ENCODE assay signal across 1 cellular context in the genomic region with DNA sequence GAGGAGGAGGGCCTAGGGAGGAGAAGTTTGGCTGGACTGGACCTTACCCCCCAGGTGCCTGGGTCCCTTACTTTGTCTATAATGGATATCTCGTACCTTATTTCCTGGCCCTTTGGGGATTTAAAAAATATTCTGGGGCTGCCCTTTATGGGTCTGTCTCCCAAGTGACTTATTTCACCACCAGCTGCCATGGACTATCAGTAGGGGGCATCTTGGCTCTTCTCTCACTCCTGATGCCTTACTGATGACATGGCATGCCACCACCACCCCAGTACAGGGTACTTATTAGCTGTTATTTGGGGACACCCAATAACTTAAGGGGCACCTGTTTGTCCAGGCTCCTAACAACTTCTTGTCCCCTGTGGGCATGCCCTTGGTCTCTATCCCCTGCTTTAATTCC.
TF ChIP-seq lines count a peak whose summit lies in the region.

No MANE protein-coding gene starts in this region.

TF ChIP-seq in GM23338, 12 proteins besides CTCF, POLR2A, EP300 and RAD21 (continued from another document):
- no peak for TF ChIP-seq ZNF331 (CRISPR knock-in tag; IDR thresholded peaks at IDR 0.05; ENCODE audit: low read depth)
- TF ChIP-seq, protein P1, sequence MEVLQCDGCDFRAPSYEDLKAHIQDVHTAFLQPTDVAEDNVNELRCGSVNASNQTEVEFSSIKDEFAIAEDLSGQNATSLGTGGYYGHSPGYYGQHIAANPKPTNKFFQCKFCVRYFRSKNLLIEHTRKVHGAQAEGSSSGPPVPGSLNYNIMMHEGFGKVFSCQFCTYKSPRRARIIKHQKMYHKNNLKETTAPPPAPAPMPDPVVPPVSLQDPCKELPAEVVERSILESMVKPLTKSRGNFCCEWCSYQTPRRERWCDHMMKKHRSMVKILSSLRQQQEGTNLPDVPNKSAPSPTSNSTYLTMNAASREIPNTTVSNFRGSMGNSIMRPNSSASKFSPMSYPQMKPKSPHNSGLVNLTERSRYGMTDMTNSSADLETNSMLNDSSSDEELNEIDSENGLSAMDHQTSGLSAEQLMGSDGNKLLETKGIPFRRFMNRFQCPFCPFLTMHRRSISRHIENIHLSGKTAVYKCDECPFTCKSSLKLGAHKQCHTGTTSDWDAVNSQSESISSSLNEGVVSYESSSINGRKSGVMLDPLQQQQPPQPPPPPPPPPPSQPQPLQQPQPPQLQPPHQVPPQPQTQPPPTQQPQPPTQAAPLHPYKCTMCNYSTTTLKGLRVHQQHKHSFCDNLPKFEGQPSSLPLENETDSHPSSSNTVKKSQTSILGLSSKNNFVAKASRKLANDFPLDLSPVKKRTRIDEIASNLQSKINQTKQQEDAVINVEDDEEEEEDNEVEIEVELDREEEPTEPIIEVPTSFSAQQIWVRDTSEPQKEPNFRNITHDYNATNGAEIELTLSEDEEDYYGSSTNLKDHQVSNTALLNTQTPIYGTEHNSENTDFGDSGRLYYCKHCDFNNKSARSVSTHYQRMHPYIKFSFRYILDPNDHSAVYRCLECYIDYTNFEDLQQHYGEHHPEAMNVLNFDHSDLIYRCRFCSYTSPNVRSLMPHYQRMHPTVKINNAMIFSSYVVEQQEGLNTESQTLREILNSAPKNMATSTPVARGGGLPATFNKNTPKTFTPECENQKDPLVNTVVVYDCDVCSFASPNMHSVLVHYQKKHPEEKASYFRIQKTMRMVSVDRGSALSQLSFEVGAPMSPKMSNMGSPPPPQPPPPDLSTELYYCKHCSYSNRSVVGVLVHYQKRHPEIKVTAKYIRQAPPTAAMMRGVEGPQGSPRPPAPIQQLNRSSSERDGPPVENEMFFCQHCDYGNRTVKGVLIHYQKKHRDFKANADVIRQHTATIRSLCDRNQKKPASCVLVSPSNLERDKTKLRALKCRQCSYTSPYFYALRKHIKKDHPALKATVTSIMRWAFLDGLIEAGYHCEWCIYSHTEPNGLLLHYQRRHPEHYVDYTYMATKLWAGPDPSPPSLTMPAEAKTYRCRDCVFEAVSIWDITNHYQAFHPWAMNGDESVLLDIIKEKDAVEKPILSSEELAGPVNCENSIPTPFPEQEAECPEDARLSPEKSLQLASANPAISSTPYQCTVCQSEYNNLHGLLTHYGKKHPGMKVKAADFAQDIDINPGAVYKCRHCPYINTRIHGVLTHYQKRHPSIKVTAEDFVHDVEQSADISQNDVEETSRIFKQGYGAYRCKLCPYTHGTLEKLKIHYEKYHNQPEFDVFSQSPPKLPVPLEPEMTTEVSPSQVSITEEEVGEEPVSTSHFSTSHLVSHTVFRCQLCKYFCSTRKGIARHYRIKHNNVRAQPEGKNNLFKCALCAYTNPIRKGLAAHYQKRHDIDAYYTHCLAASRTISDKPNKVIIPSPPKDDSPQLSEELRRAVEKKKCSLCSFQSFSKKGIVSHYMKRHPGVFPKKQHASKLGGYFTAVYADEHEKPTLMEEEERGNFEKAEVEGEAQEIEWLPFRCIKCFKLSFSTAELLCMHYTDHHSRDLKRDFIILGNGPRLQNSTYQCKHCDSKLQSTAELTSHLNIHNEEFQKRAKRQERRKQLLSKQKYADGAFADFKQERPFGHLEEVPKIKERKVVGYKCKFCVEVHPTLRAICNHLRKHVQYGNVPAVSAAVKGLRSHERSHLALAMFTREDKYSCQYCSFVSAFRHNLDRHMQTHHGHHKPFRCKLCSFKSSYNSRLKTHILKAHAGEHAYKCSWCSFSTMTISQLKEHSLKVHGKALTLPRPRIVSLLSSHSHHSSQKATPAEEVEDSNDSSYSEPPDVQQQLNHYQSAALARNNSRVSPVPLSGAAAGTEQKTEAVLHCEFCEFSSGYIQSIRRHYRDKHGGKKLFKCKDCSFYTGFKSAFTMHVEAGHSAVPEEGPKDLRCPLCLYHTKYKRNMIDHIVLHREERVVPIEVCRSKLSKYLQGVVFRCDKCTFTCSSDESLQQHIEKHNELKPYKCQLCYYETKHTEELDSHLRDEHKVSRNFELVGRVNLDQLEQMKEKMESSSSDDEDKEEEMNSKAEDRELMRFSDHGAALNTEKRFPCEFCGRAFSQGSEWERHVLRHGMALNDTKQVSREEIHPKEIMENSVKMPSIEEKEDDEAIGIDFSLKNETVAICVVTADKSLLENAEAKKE (CRISPR knock-in tag; IDR thresholded peaks at IDR 0.05): no peak
- no peak for TF ChIP-seq ZNF114 (CRISPR knock-in tag; IDR thresholded peaks at IDR 0.05)
